9 cellular contexts compared by ENCODE assay signal in genomic region chr12:8644345-8645248, GRCh38. TPM values are rescaled to one million over a fixed set of nuclear protein-coding genes. Genes with fewer than 3 reads are reported as not detected.
A peak's percentile ranks its signal among the peaks of the same experiment; 100 is the strongest.
DNase-seq lines count a peak whose midpoint lies in the region; ATAC-seq and TF ChIP-seq lines count a peak whose summit lies in the region.
"Had no signal": no experiment of that assay in that cellular context is flagged by ENCODE, and none has a peak within 500 bp of the region (broad histone marks: within the 10 kb centered on the region; RNA-seq: fewer than 3 reads in every experiment).

No MANE protein-coding gene starts in this region.

- peak; percentile 91 for ATAC-seq in CD4-positive, alpha-beta T cell (ENCODE audit: poor library complexity)
- ATAC-seq in GM21360 (IDR thresholded peaks at IDR 0.05; ENCODE audit: unreplicated experiment): peak; percentile 53
- ATAC-seq in HG03520 (IDR thresholded peaks at IDR 0.05; ENCODE audit: unreplicated experiment): peak; percentile 59
- no peak for ATAC-seq in gastroesophageal sphincter

- peaks cover 39% of the 10 kb centered on the region for H3K4me1 Mint-ChIP-seq in CD4-positive, alpha-beta T cell (ENCODE audit: low read depth)

- POLR2A ChIA-PET in CD4-positive, alpha-beta T cell (lab: Charles Lee): interaction anchor here (0.9 to 3.0 kb wide), 6 partner anchors 24 to 306 kb away, joined by 3 to 16 read pairs (median 4); partner anchors contain the start of genes M6PR and RIMKLB

- intact Hi-C loops in CD4-positive, alpha-beta T cell (cut with DNase I, micrococcal nuclease): no loop called here

- H3K4me1 ChIP-seq in gastroesophageal sphincter: no peaks in the 10 kb centered on the region

- CTCF ChIA-PET in CD4-positive, alpha-beta T cell (lab: Charles Lee): interaction anchor here (0.7 to 1.0 kb wide), 2 partner anchors 13 to 100 kb away, joined by 3 to 4 read pairs; no protein-coding TSS in a partner anchor

- TF ChIP-seq POLR2A in gastroesophageal sphincter (IDR thresholded peaks at IDR 0.05): no peak

- peak overlapping the region; percentile 72 for H3K4me3 Mint-ChIP-seq in CD4-positive, alpha-beta T cell

- peak overlapping the region; percentile 87 for H3K27ac Mint-ChIP-seq in CD4-positive, alpha-beta T cell

- H3K4me3 ChIP-seq in gastroesophageal sphincter: no peak overlapping the region

- TF ChIP-seq CTCF in CD4-positive, alpha-beta T cell (IDR thresholded peaks at IDR 0.05): no peak
- TF ChIP-seq CTCF in gastroesophageal sphincter (IDR thresholded peaks at IDR 0.05): no peak

- no peaks in the 10 kb centered on the region for H3K9me3 ChIP-seq in CD4-positive, alpha-beta T cell (ENCODE audit: control insufficient read depth, low read length)
- H3K9me3 ChIP-seq in gastroesophageal sphincter: no peaks in the 10 kb centered on the region

- H3K36me3 Mint-ChIP-seq in CD4-positive, alpha-beta T cell (ENCODE audit: low read depth): no peaks in the 10 kb centered on the region

- peak overlapping the region; percentile 17 for H3K27ac ChIP-seq in CD4-positive, alpha-beta T cell (ENCODE audit: low read depth, low read length)
- no peak overlapping the region for H3K27ac ChIP-seq in gastroesophageal sphincter

- H3K9me3 Mint-ChIP-seq in CD4-positive, alpha-beta T cell: peaks cover 3% of the 10 kb centered on the region

- no peak for TF ChIP-seq EP300 in gastroesophageal sphincter (IDR thresholded peaks at IDR 0.05)

- no peaks in the 10 kb centered on the region for H3K36me3 ChIP-seq in gastroesophageal sphincter

- no peaks in the 10 kb centered on the region for H3K27me3 ChIP-seq in CD4-positive, alpha-beta T cell (ENCODE audit: control insufficient read depth, insufficient read depth, low read length)
- H3K27me3 ChIP-seq in gastroesophageal sphincter: no peaks in the 10 kb centered on the region

- H3K27me3 Mint-ChIP-seq in CD4-positive, alpha-beta T cell: no peaks in the 10 kb centered on the region

- WGBS in gastroesophageal sphincter (ENCODE audit: low coverage in 1 of 2), 2 donors: 30 to 39% methylated on average over 5 of the region's 5 CpGs

- peak in 9 of 10 experiments; percentile 7 to 37 (median 23) for DNase-seq in CD4-positive, alpha-beta T cell
- DNase-seq in activated T-cell treated with anti-CD3 and anti-CD28 coated beads for 48 hours (ENCODE audit: low read depth): peak; percentile 41
- DNase-seq in stimulated activated CD4-positive, alpha-beta T cell treated with anti-CD3 and anti-CD28 coated beads, Interleukin-1b, Interleukin-23, amount 100 ng/mL, for 48 hours: peak; percentile 63
- DNase-seq in globus pallidus (ENCODE audit: low spot score): no peak
- DNase-seq in mucosa of gallbladder (ENCODE audit: low spot score): no peak

RNA-seq across cellular contexts. Expression of gene MFAP5, which starts 18.0 kb away (rescaled TPM):
- not detected for total RNA-seq in CD4-positive, alpha-beta T cell
- total RNA-seq in gastroesophageal sphincter (100 to 1,000 TPM in 3 of 4 donors, 10 to 100 TPM in 1; 49.3 to 205 (median 137) TPM), mucosa of gallbladder (6.8 TPM)

RNA-seq across cellular contexts. Expression of gene AICDA, which starts 31.9 kb away (rescaled TPM):
- not detected for total RNA-seq in CD4-positive, alpha-beta T cell
- not detected for total RNA-seq in gastroesophageal sphincter
- total RNA-seq in mucosa of gallbladder: 2.2 TPM
- total RNA-seq: skeletal muscle tissue had no signal

RNA-seq across cellular contexts. Expression of gene RIMKLB, which starts 53.2 kb away (rescaled TPM):
- total RNA-seq in CD4-positive, alpha-beta T cell: 10 to 100 TPM; 14.8 to 15.2 TPM
- 10 to 100 TPM; 36.5 to 49.7 (median 43.5) TPM for total RNA-seq in gastroesophageal sphincter
- total RNA-seq in mucosa of gallbladder: 34.0 TPM

Comparison
In these comparisons a context has a peak if more than half of its experiments do, and no peak if none do; other contexts are left out.
1. DNase-seq: peak in CD4-positive, alpha-beta T cell (9 of 10), activated T-cell treated with anti-CD3 and anti-CD28 coated beads for 48 hours (single experiment) and stimulated activated CD4-positive, alpha-beta T cell treated with anti-CD3 and anti-CD28 coated beads, Interleukin-1b, Interleukin-23, amount 100 ng/mL, for 48 hours (single experiment); none in globus pallidus (single experiment) and mucosa of gallbladder (single experiment).